ENCODE assay signal across 18 cellular contexts in genomic region chr3:44117736-44118135, GRCh38.
"Had no signal": no experiment of that assay in that cellular context is flagged by ENCODE, and none has a peak within 500 bp of the region (broad histone marks: within the 10 kb centered on the region; RNA-seq: fewer than 3 reads in every experiment).

No MANE protein-coding gene starts in this region.

- H3K9me3 ChIP-seq: colonic mucosa, heart left ventricle, spleen, transverse colon, vagina had no signal

- DNase-seq: colonic mucosa; dermis blood vessel endothelial cell; heart left ventricle; hippocampal formation; kidney glomerular epithelial cell; naive thymus-derived CD4-positive, alpha-beta T cell; spleen; stimulated activated CD4-positive, alpha-beta T cell treated with anti-CD3 and anti-CD28 coated beads, Interleukin-15, amount 100 ng/mL, for 24 hours; stimulated activated CD4-positive, alpha-beta T cell treated with anti-CD3 and anti-CD28 coated beads, Interleukin-1b, Interleukin-23, amount 100 ng/mL, for 48 hours; stimulated activated CD4-positive, alpha-beta T cell treated with anti-CD3 and anti-CD28 coated beads, Interleukin-4, amount 100 ng/mL, for 24 hours; transverse colon had no signal

- H3K27me3 Mint-ChIP-seq: stimulated activated memory B cell treated with anti-CD40 and anti-IgM and Interleukin-4, amounts not matched to agents 10 μg/mL and 1 μg/mL and 100 μg/mL, for 72 hours had no signal

- H3K4me3 ChIP-seq: colonic mucosa, heart left ventricle, lung, spleen, transverse colon, vagina had no signal

- H3K27me3 ChIP-seq: colonic mucosa, vagina had no signal

- ATAC-seq: heart left ventricle; left lobe of liver; naive thymus-derived CD4-positive, alpha-beta T cell; sciatic nerve; stimulated activated memory B cell treated with anti-CD40 and anti-IgM and Interleukin-4, amounts not matched to agents 10 μg/mL and 1 μg/mL and 100 μg/mL, for 72 hours had no signal

- H3K36me3 Mint-ChIP-seq: naive thymus-derived CD4-positive, alpha-beta T cell; stimulated activated memory B cell treated with anti-CD40 and anti-IgM and Interleukin-4, amounts not matched to agents 10 μg/mL and 1 μg/mL and 100 μg/mL, for 72 hours had no signal

- H3K9me3 Mint-ChIP-seq: naive thymus-derived CD4-positive, alpha-beta T cell; nephron progenitor cell; stimulated activated memory B cell treated with anti-CD40 and anti-IgM and Interleukin-4, amounts not matched to agents 10 μg/mL and 1 μg/mL and 100 μg/mL, for 72 hours; stimulated activated naive CD8-positive, alpha-beta T cell treated with anti-CD3 and anti-CD28 coated beads, Interleukin-15, Interleukin-2, amounts not matched to agents 100 ng/mL and 50 ng/mL, for 24 hours had no signal

- H3K27ac ChIP-seq: colonic mucosa, heart left ventricle, spleen, transverse colon, vagina had no signal

- H3K36me3 ChIP-seq: colonic mucosa, heart left ventricle, spleen, transverse colon, vagina had no signal

- H3K4me3 Mint-ChIP-seq: naive thymus-derived CD4-positive, alpha-beta T cell; nephron progenitor cell; stimulated activated memory B cell treated with anti-CD40 and anti-IgM and Interleukin-4, amounts not matched to agents 10 μg/mL and 1 μg/mL and 100 μg/mL, for 72 hours; stimulated activated naive CD8-positive, alpha-beta T cell treated with anti-CD3 and anti-CD28 coated beads, Interleukin-15, Interleukin-2, amounts not matched to agents 100 ng/mL and 50 ng/mL, for 24 hours had no signal

- H3K27ac Mint-ChIP-seq: naive thymus-derived CD4-positive, alpha-beta T cell; nephron progenitor cell; stimulated activated memory B cell treated with anti-CD40 and anti-IgM and Interleukin-4, amounts not matched to agents 10 μg/mL and 1 μg/mL and 100 μg/mL, for 72 hours; stimulated activated naive CD8-positive, alpha-beta T cell treated with anti-CD3 and anti-CD28 coated beads, Interleukin-15, Interleukin-2, amounts not matched to agents 100 ng/mL and 50 ng/mL, for 24 hours had no signal

- H3K4me1 Mint-ChIP-seq: naive thymus-derived CD4-positive, alpha-beta T cell; nephron progenitor cell had no signal

- H3K4me1 ChIP-seq: colonic mucosa, spleen, transverse colon, vagina had no signal
